In genomic region chr6:108293527-108294296, GRCh38 we compare ENCODE assay signal across 8 cellular contexts. TPM values are rescaled to one million over a fixed set of nuclear protein-coding genes. Genes with fewer than 3 reads are reported as not detected.
DNase-seq lines count a peak whose midpoint lies in the region; ATAC-seq and TF ChIP-seq lines count a peak whose summit lies in the region.

No MANE protein-coding gene starts in this region.

- no peak overlapping the region for H2AFZ ChIP-seq in mesenchymal stem cell (ENCODE audit: low read depth, low read length)

- no peak overlapping the region for H2BK120ac ChIP-seq in mesenchymal stem cell (ENCODE audit: low read depth, low read length)

- TF ChIP-seq POLR2A in uterus (IDR thresholded peaks at IDR 0.05), result no peak

- in situ Hi-C loops in astrocyte of the cerebellum (cut with HindIII; ENCODE audit: low sequenced_read_pairs), result no loop called here

- H3K36me3 ChIP-seq in right atrium auricular region, result no peaks in the 10 kb centered on the region
- no peaks in the 10 kb centered on the region for H3K36me3 ChIP-seq in mesenchymal stem cell (ENCODE audit: control insufficient read depth in 1 of 2, insufficient read depth in 2 of 2, low read depth in 1 of 2, low read length in 2 of 2)
- H3K36me3 ChIP-seq in uterus, result no peaks in the 10 kb centered on the region

- peaks cover 11% of the 10 kb centered on the region for H3K79me1 ChIP-seq in mesenchymal stem cell (replicated peaks; ENCODE audit: low read length, poor library complexity, severe bottlenecking)

- H3K27ac ChIP-seq in right atrium auricular region (peak overlapping the region; percentile 89 to 91), mesenchymal stem cell (ENCODE audit: low read length, poor library complexity, severe bottlenecking) (no peak overlapping the region), uterus (peak overlapping the region; percentile 80 to 81)

- H2BK12ac ChIP-seq in mesenchymal stem cell (ENCODE audit: low read length in 2 of 2), result no peak overlapping the region

- H3K4me3 ChIP-seq in right atrium auricular region (peak overlapping the region in 1 of 2 donors; percentile 75), astrocyte of the cerebellum (ENCODE audit: low read depth, low read length) (peak overlapping the region; percentile 86), mesenchymal stem cell (ENCODE audit: insufficient read depth in 1 of 2, low read depth in 1 of 2, low read length in 2 of 2) (peak overlapping the region in 1 of 2 experiments; percentile 90), uterus (peak overlapping the region in 1 of 2 donors; percentile 64)

- no peaks in the 10 kb centered on the region for H3K9me3 ChIP-seq in right atrium auricular region
- H3K9me3 ChIP-seq in mesenchymal stem cell (ENCODE audit: control insufficient read depth, low read length), result no peaks in the 10 kb centered on the region
- H3K9me3 ChIP-seq in uterus, result no peaks in the 10 kb centered on the region

- no peak overlapping the region for H3K4me2 ChIP-seq in mesenchymal stem cell (ENCODE audit: low read length, poor library complexity, severe bottlenecking)

- peak overlapping the region; percentile 95 for H4K8ac ChIP-seq in mesenchymal stem cell (ENCODE audit: low read length)

- ATAC-seq in left ventricle myocardium superior (no peak), HG03457 (IDR thresholded peaks at IDR 0.05; ENCODE audit: unreplicated experiment) (no peak), GM18502 (IDR thresholded peaks at IDR 0.05; ENCODE audit: poor library complexity, unreplicated experiment) (no peak)

- H4K91ac ChIP-seq in mesenchymal stem cell (ENCODE audit: low read length), result no peak overlapping the region

- H3K27me3 ChIP-seq in right atrium auricular region (no peaks in the 10 kb centered on the region), mesenchymal stem cell (ENCODE audit: control insufficient read depth in 1 of 2, insufficient read depth in 1 of 2, low read length in 2 of 2) (no peaks in the 10 kb centered on the region), uterus (no peaks in the 10 kb centered on the region)

- no peak overlapping the region for H2BK15ac ChIP-seq in mesenchymal stem cell (ENCODE audit: low read depth, poor library complexity, severe bottlenecking)

- H3K4me1 ChIP-seq in right atrium auricular region, result no peaks in the 10 kb centered on the region
- no peaks in the 10 kb centered on the region for H3K4me1 ChIP-seq in mesenchymal stem cell (ENCODE audit: control insufficient read depth, insufficient read depth, low read depth, low read length)
- H3K4me1 ChIP-seq in uterus, result no peaks in the 10 kb centered on the region

- TF ChIP-seq CTCF in right atrium auricular region (IDR thresholded peaks at IDR 0.05), result no peak
- TF ChIP-seq CTCF in astrocyte of the cerebellum (IDR thresholded peaks at IDR 0.05; ENCODE audit: low read depth, low read length, missing control alignments), result no peak
- no peak for TF ChIP-seq CTCF in uterus (IDR thresholded peaks at IDR 0.05)

- H3K18ac ChIP-seq in mesenchymal stem cell (ENCODE audit: low read depth in 1 of 2, low read length in 2 of 2), result peak overlapping the region in 1 of 2 experiments; percentile 33

- no peak overlapping the region for H3K23ac ChIP-seq in mesenchymal stem cell (ENCODE audit: low read length in 2 of 2)

- no peak for DNase-seq in right atrium auricular region (ENCODE audit: low spot score)
- no peak for DNase-seq in left ventricle myocardium superior
- no peak for DNase-seq in astrocyte of the cerebellum (ENCODE audit: low read depth)
- DNase-seq in mesenchymal stem cell, result no peak
- DNase-seq in uterus, result peak; percentile 13 to 15
- no peak for DNase-seq in foreskin melanocyte

- H3K14ac ChIP-seq in mesenchymal stem cell (ENCODE audit: low read length in 2 of 2), result no peak overlapping the region

- H3K9ac ChIP-seq in mesenchymal stem cell (ENCODE audit: low read length), result peak overlapping the region; percentile 95

- H2AK5ac ChIP-seq in mesenchymal stem cell (ENCODE audit: low read length, severe bottlenecking), result no peak overlapping the region

- intact Hi-C loops in left ventricle myocardium superior (cut with micrococcal nuclease), result no loop called here
- intact Hi-C loops in uterus (cut with DNase I; ENCODE audit: low total_unique reads), result loop anchor here (2.0 kb wide), 1 partner anchor 33 kb away; the partner anchor contains the start of gene SNX3

- no peak overlapping the region for H3K4ac ChIP-seq in mesenchymal stem cell (ENCODE audit: low read depth in 1 of 2, low read length in 2 of 2)

- no peak overlapping the region for H2BK5ac ChIP-seq in mesenchymal stem cell (ENCODE audit: low read depth, low read length, poor library complexity, severe bottlenecking)

- WGBS in mesenchymal stem cell, result 94% methylated on average over 17 of the region's 19 CpGs

RNA-seq across cellular contexts. Expression of gene AFG1L, which starts 1.1 kb away (rescaled TPM):
- total RNA-seq in right atrium auricular region, result 1 to 10 TPM; 2.9 to 4.1 TPM
- total RNA-seq in left ventricle myocardium superior, result 12.4 TPM
- polyA plus RNA-seq in mesenchymal stem cell (2013, experiment 1 of 2), result 3.8 TPM
- 4.4 TPM for polyA plus RNA-seq in mesenchymal stem cell (2013, experiment 2 of 2)
- 1 to 10 TPM in 3 of 4 donors, under 1 TPM in 1; under 0.01 to 9.4 (median 5.2) TPM for total RNA-seq in uterus

RNA-seq across cellular contexts. Expression of gene SNX3, which starts 32.9 kb away (rescaled TPM):
- 100 to 1,000 TPM; 159 to 242 TPM for total RNA-seq in right atrium auricular region
- total RNA-seq in left ventricle myocardium superior, result 268 TPM
- 333 TPM for polyA plus RNA-seq in mesenchymal stem cell (2013, experiment 1 of 2)
- polyA plus RNA-seq in mesenchymal stem cell (2013, experiment 2 of 2), result 348 TPM
- 100 to 1,000 TPM in 3 of 4 donors, 10 to 100 TPM in 1; 94.3 to 215 (median 160) TPM for total RNA-seq in uterus

Comparison
In these comparisons a context has a peak if more than half of its experiments do, and no peak if none do; other contexts are left out.
1. DNase-seq: peak in uterus (2 of 2); none in right atrium auricular region (single experiment), left ventricle myocardium superior (single experiment), astrocyte of the cerebellum (single experiment), mesenchymal stem cell (single experiment) and foreskin melanocyte (single experiment).